ENCODE assay signal across 26 cellular contexts in the genomic region with DNA sequence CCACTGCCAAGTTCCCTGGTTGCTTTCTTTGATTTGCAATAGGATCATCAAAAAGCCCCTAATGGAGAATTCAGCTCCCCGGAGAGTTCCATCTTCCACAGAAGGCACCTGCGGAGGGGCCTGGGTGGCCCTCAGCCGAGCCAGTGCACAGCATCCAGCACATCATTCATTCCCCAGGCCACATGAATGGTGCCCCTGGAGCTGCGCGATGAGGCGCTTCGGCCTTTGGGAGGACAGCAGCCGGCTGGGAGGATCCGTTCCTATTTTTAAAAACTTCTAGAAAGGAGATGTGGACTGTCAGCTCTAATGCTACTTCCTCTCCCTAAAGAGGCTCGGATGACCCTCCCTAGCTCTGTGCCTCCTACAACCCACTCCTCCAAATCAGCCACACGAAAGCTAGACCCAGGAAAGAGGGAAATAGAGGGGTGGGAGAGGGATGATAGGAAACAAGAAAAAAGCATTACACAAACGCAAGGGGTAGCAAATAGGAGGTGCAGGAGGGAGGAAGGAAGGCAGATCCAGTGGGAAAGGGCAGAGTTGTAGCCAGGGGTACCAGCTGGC. TPM values are rescaled to one million over a fixed set of nuclear protein-coding genes. Genes with fewer than 3 reads are reported as not detected.
DNase-seq lines count a peak whose midpoint lies in the region; ATAC-seq and TF ChIP-seq lines count a peak whose summit lies in the region.
"Had no signal": no experiment of that assay in that cellular context is flagged by ENCODE, and none has a peak within 500 bp of the region (broad histone marks: within the 10 kb centered on the region; RNA-seq: fewer than 3 reads in every experiment).

No MANE protein-coding gene starts in this region.

- no peak overlapping the region for H3K23ac ChIP-seq in H9 (ENCODE audit: insufficient read length, low read depth, low read length)

- H3K9ac ChIP-seq in H9 (ENCODE audit: extremely low read depth, insufficient read length, low read length) (no peak overlapping the region), subcutaneous abdominal adipose tissue (ENCODE audit: low read length in 5 of 5) (no peak overlapping the region)

- peak overlapping the region; percentile 64 for H2BK120ac ChIP-seq in H9 (ENCODE audit: low read depth, low read length, poor library complexity, severe bottlenecking)

- no peak overlapping the region for H3K4me3 Mint-ChIP-seq in H9
- no peak overlapping the region for H3K4me3 Mint-ChIP-seq in activated T-cell treated with anti-CD3 and anti-CD28 coated beads, Interleukin-2, amount 50 U/mL, for 24 hours
- H3K4me3 Mint-ChIP-seq: CD4-positive, alpha-beta T cell; effector memory CD8-positive, alpha-beta T cell; HFFc6; mesothelial cell of epicardium had no signal

- no peak for TF ChIP-seq EP300 in ovary (IDR thresholded peaks at IDR 0.05)

- no peaks in the 10 kb centered on the region for H3K9me3 ChIP-seq in H9 (ENCODE audit: control insufficient read depth, low read depth, low read length)
- H3K9me3 ChIP-seq in subcutaneous abdominal adipose tissue (ENCODE audit: control insufficient read depth in 5 of 5, low read length in 5 of 5) = no peaks in the 10 kb centered on the region
- H3K9me3 ChIP-seq in aorta (ENCODE audit: control insufficient read depth, low read length) = no peaks in the 10 kb centered on the region
- H3K9me3 ChIP-seq in ovary = no peaks in the 10 kb centered on the region
- H3K9me3 ChIP-seq: upper lobe of left lung had no signal

- H2BK20ac ChIP-seq in H9 (ENCODE audit: low read depth, low read length, poor library complexity, severe bottlenecking) = no peak overlapping the region

- TF ChIP-seq CTCF in H9 (conservative IDR thresholded peaks at IDR 0.05) (no peak), RWPE1 (conservative IDR thresholded peaks at IDR 0.05; ENCODE audit: low read depth) (no peak), ovary (IDR thresholded peaks at IDR 0.05) (no peak)

- H3K23me2 ChIP-seq in H9 (ENCODE audit: insufficient read length, low read depth, low read length, poor library complexity, severe bottlenecking) = no peaks in the 10 kb centered on the region

- H3K4me2 ChIP-seq in H9 (ENCODE audit: insufficient read depth, insufficient read length, low read length) = no peak overlapping the region
- H3K4me2 ChIP-seq: hepatocyte had no signal

- H2BK5ac ChIP-seq in H9 (ENCODE audit: insufficient read length, low read length) = no peak overlapping the region

- no peak overlapping the region for H3K14ac ChIP-seq in H9 (ENCODE audit: insufficient read depth, low read length)

- H2BK15ac ChIP-seq in H9 (ENCODE audit: low read depth, low read length) = no peak overlapping the region

- H3K9me3 Mint-ChIP-seq in H9 = no peaks in the 10 kb centered on the region
- no peaks in the 10 kb centered on the region for H3K9me3 Mint-ChIP-seq in activated T-cell treated with anti-CD3 and anti-CD28 coated beads, Interleukin-2, amount 50 U/mL, for 24 hours
- H3K9me3 Mint-ChIP-seq: CD4-positive, alpha-beta T cell; effector memory CD8-positive, alpha-beta T cell; HFFc6; mesothelial cell of epicardium; naive B cell had no signal

- H4K20me1 ChIP-seq in H9 (ENCODE audit: control insufficient read depth, insufficient read depth, insufficient read length) = no peaks in the 10 kb centered on the region

- no peaks in the 10 kb centered on the region for H3K27me3 ChIP-seq in H9 (ENCODE audit: insufficient read depth, low read length)
- H3K27me3 ChIP-seq in subcutaneous abdominal adipose tissue (ENCODE audit: control insufficient read depth in 5 of 5, insufficient read depth in 4 of 5, low read length in 5 of 5) = no peaks in the 10 kb centered on the region
- no peaks in the 10 kb centered on the region for H3K27me3 ChIP-seq in aorta (ENCODE audit: control insufficient read depth in 1 of 2, insufficient read depth in 2 of 2, low read length in 1 of 2)
- H3K27me3 ChIP-seq in ovary = no peaks in the 10 kb centered on the region
- H3K27me3 ChIP-seq: hepatocyte, upper lobe of left lung had no signal

- no peak overlapping the region for H2AK5ac ChIP-seq in H9 (ENCODE audit: insufficient read length, low read length)

- no peak overlapping the region for H3T11ph ChIP-seq in H9 (ENCODE audit: low read length)

- ATAC-seq in left lobe of liver = peak; percentile 15
- no peak for ATAC-seq in aorta (ENCODE audit: low FRiP score)
- ATAC-seq: effector memory CD8-positive, alpha-beta T cell; GM12878; left colon; SK-N-SH treated with all-trans-retinoic acid at 6 μM for 48 hours had no signal

- H3K4me1 ChIP-seq in H9 (ENCODE audit: insufficient read depth, low read length) (no peaks in the 10 kb centered on the region), subcutaneous abdominal adipose tissue (ENCODE audit: control insufficient read depth in 5 of 5, insufficient read depth in 5 of 5, low read length in 5 of 5) (peaks cover 28 to 83% (median 70%) of the 10 kb centered on the region in 5 donors), aorta (ENCODE audit: control insufficient read depth in 1 of 2, insufficient read depth in 2 of 2, low read length in 2 of 2) (peaks cover 3% of the 10 kb centered on the region in 2 donors), ovary (ENCODE audit: insufficient read depth) (peaks cover 14% of the 10 kb centered on the region)

- H4K8ac ChIP-seq in H9 (replicated peaks; ENCODE audit: insufficient read length, low read depth, low read length) = no peak overlapping the region

- H3K4me3 ChIP-seq in subcutaneous abdominal adipose tissue (ENCODE audit: low read depth in 1 of 5, low read length in 5 of 5) = no peak overlapping the region
- no peak overlapping the region for H3K4me3 ChIP-seq in aorta (ENCODE audit: low read length in 2 of 2)
- no peak overlapping the region for H3K4me3 ChIP-seq in ovary
- H3K4me3 ChIP-seq: GM12878, hepatocyte, upper lobe of left lung had no signal

- peaks cover 0 to 22% (median 16%) of the 10 kb centered on the region in 5 donors for H3K36me3 ChIP-seq in subcutaneous abdominal adipose tissue (ENCODE audit: control insufficient read depth in 5 of 5, insufficient read depth in 5 of 5, low read length in 5 of 5)
- H3K36me3 ChIP-seq in aorta (ENCODE audit: control insufficient read depth in 1 of 2, insufficient read depth in 2 of 2, low read length in 1 of 2) = peaks cover 0 to 1% of the 10 kb centered on the region in 2 donors
- no peaks in the 10 kb centered on the region for H3K36me3 ChIP-seq in ovary

- POLR2A ChIA-PET in RWPE1 (lab: Yijun Ruan, JAX; ENCODE audit: low non-redundant PET) = no interaction called here

- DNase-seq in H9 (no peak), RWPE1 (ENCODE audit: low spot score) (no peak), left lobe of liver (ENCODE audit: low spot score) (peak; percentile 33), aorta (no peak), ovary (no peak)
- DNase-seq in activated T-cell treated with anti-CD3 and anti-CD28 coated beads, Interleukin-2, amount 50 U/mL, for 24 hours = no peak
- DNase-seq: activated CD4-positive, alpha-beta T cell treated with anti-CD3 and anti-CD28 coated beads for 1 hour; activated T-cell treated with anti-CD3 and anti-CD28 coated beads, Interleukin-2, amount 50 U/mL, for 1 hour; CD4-positive, alpha-beta T cell; DMS 273 treated with DMSO at 0.1 percent for 48 hours; effector memory CD8-positive, alpha-beta T cell; EL; HFFc6; KG1; left colon; naive B cell; NCI-H1436 treated with DMSO at 0.1 percent for 48 hours; nucleus accumbens; small intestine; T-helper 2 cell had no signal

- H3K36me3 Mint-ChIP-seq in H9 (ENCODE audit: insufficient read depth in 1 of 3, low read depth in 3 of 3) = peaks cover 6 to 35% (median 23%) of the 10 kb centered on the region in 3 experiments; a peak in 6 of 7 replicates
- peaks cover 54% of the 10 kb centered on the region for H3K36me3 Mint-ChIP-seq in activated T-cell treated with anti-CD3 and anti-CD28 coated beads, Interleukin-2, amount 50 U/mL, for 24 hours (ENCODE audit: low read depth)

- TF ChIP-seq POLR2A in ovary (IDR thresholded peaks at IDR 0.05) = no peak

- H3K79me1 ChIP-seq in H9 (ENCODE audit: insufficient read depth, low read depth, low read length, poor library complexity, severe bottlenecking) = peaks cover 8% of the 10 kb centered on the region

- H4K91ac ChIP-seq in H9 (ENCODE audit: insufficient read length, low read depth, low read length) = no peak overlapping the region

- no CpG with 5 or more reads among the region's 12 CpGs for WGBS in H9 (ENCODE audit: extremely low coverage, insufficient read length, low lambda C conversion rate)
- WGBS in aorta, 2 donors = 88% methylated on average over 12 of the region's 12 CpGs
- 86 to 94% (median 93%) methylated on average over 12 of the region's 12 CpGs for WGBS in ovary, 3 donors

- intact Hi-C loops in aorta (cut with DNase I) = no loop called here
- intact Hi-C loops in ovary (cut with DNase I) = no loop called here

- no peak overlapping the region for H3K56ac ChIP-seq in H9 (ENCODE audit: insufficient read length, low read depth, low read length)

- CTCF ChIA-PET in RWPE1 (lab: Yijun Ruan, JAX) = no interaction called here

- no peaks in the 10 kb centered on the region for H3K79me2 ChIP-seq in H9 (ENCODE audit: insufficient read depth, low read length)

- no peak overlapping the region for H4K5ac ChIP-seq in H9 (ENCODE audit: insufficient read length, low read depth, low read length)

- H3K4ac ChIP-seq in H9 (ENCODE audit: low read depth, low read length) = no peak overlapping the region

- no peak overlapping the region for H3K27ac ChIP-seq in H9 (ENCODE audit: insufficient read length, low read depth, low read length)
- H3K27ac ChIP-seq in RWPE1 = peak overlapping the region; percentile 12; the same call in 1 of the 2 replicates
- peak overlapping the region; percentile 95 for H3K27ac ChIP-seq in subcutaneous abdominal adipose tissue (ENCODE audit: low read depth, low read length)
- H3K27ac ChIP-seq in aorta (ENCODE audit: low read depth in 1 of 2, low read length in 2 of 2) = no peak overlapping the region
- no peak overlapping the region for H3K27ac ChIP-seq in ovary
- H3K27ac ChIP-seq: hepatocyte had no signal

- no peak overlapping the region for H3K18ac ChIP-seq in H9 (ENCODE audit: insufficient read length, low read depth, low read length)

- H2AFZ ChIP-seq in H9 (ENCODE audit: low read length) = no peak overlapping the region
- H2AFZ ChIP-seq: hepatocyte had no signal

- H3K27me3 Mint-ChIP-seq in H9 (ENCODE audit: low read depth) = no peaks in the 10 kb centered on the region
- H3K27me3 Mint-ChIP-seq in activated T-cell treated with anti-CD3 and anti-CD28 coated beads, Interleukin-2, amount 50 U/mL, for 24 hours = no peaks in the 10 kb centered on the region
- H3K27me3 Mint-ChIP-seq: CD4-positive, alpha-beta T cell; effector memory CD8-positive, alpha-beta T cell; naive B cell had no signal

- peaks cover 22% of the 10 kb centered on the region in 2 experiments for H3K4me1 Mint-ChIP-seq in H9
- peaks cover 5% of the 10 kb centered on the region for H3K4me1 Mint-ChIP-seq in activated T-cell treated with anti-CD3 and anti-CD28 coated beads, Interleukin-2, amount 50 U/mL, for 24 hours (ENCODE audit: low read depth)

- peak overlapping the region in 1 of 3 experiments; percentile 2; a peak in 1 of 7 replicates for H3K27ac Mint-ChIP-seq in H9
- no peak overlapping the region for H3K27ac Mint-ChIP-seq in activated T-cell treated with anti-CD3 and anti-CD28 coated beads, Interleukin-2, amount 50 U/mL, for 24 hours
- H3K27ac Mint-ChIP-seq: CD4-positive, alpha-beta T cell; HFFc6; mesothelial cell of epicardium had no signal

- no peak overlapping the region for H2BK12ac ChIP-seq in H9 (ENCODE audit: insufficient read length, low read depth, low read length)

RNA-seq across cellular contexts. Expression of a gene that starts 20.3 kb away (rescaled TPM):
- total RNA-seq in H9 (2021) = 22.9 and 24.2 TPM in 2 replicates
- total RNA-seq in left lobe of liver = 5.3 TPM
- total RNA-seq in aorta = 10 to 100 TPM; 47.3 to 56.6 TPM
- polyA plus RNA-seq in aorta = 10 to 100 TPM; 11.4 to 12.6 TPM
- total RNA-seq in ovary = 10 to 100 TPM in 6 of 7 donors, 1 to 10 TPM in 1; 8.8 to 23.3 (median 14.8) TPM
- 10 to 100 TPM; 11.7 to 13.7 TPM for polyA plus RNA-seq in ovary

RNA-seq across cellular contexts. Expression of a gene that starts 58.2 kb away (rescaled TPM):
- total RNA-seq in H9 (2021) (0.90 and 0.97 TPM in 2 replicates), left lobe of liver (3.5 TPM), aorta (1 to 10 TPM; 1.9 to 5.5 TPM), ovary (1 to 10 TPM in 2 of 7 donors, under 1 TPM in 5; 0.30 to 1.5 (median 0.77) TPM)
- polyA plus RNA-seq in aorta (10 to 100 TPM in 1 of 2 donors, under 1 TPM in 1; 0.63 to 10.5 TPM), ovary (under 1 TPM; 0.28 to 0.80 TPM)

Comparison
In these comparisons a context has a peak if more than half of its experiments do, and no peak if none do; other contexts are left out.
1. H3K27ac ChIP-seq: peak in RWPE1 (single experiment) and subcutaneous abdominal adipose tissue (single experiment); none in H9 (single experiment), aorta (0 of 2) and ovary (0 of 2).